8 cellular contexts compared by ENCODE assay signal in genomic region chr9:101530076-101530711, GRCh38. TPM values are rescaled to one million over a fixed set of nuclear protein-coding genes. Genes with fewer than 3 reads are reported as not detected.
DNase-seq lines count a peak whose midpoint lies in the region; ATAC-seq lines count a peak whose summit lies in the region.

No MANE protein-coding gene starts in this region.

- peak; percentile 47 for ATAC-seq in GM19351 (IDR thresholded peaks at IDR 0.05; ENCODE audit: unreplicated experiment)
- peak; percentile 39 for ATAC-seq in HG03442 (IDR thresholded peaks at IDR 0.05; ENCODE audit: unreplicated experiment)

- peak; percentile 88 for DNase-seq in CD1c-positive myeloid dendritic cell (ENCODE audit: extremely low spot score)
- peak; percentile 18 for DNase-seq in NCI-H526 treated with DMSO at 0.1 percent for 48 hours (lab: John Stamatoyannopoulos, UW)
- DNase-seq in activated CD4-positive, alpha-beta T cell treated with anti-CD3 and anti-CD28 coated beads for 48 hours, result peak; percentile 79
- peak; percentile 87 for DNase-seq in dermis blood vessel endothelial cell
- DNase-seq in medulla oblongata (ENCODE audit: extremely low spot score), result peak; percentile 93
- peak; percentile 37 to 40 for DNase-seq in stimulated activated CD8-positive, alpha-beta memory T cell treated with anti-CD3 and anti-CD28 coated beads, Interleukin-2, amount 100 ng/mL, for 1 hour (ENCODE audit: low read depth in 2 of 2)

RNA-seq across cellular contexts. Expression of gene RNF20, which starts 3.5 kb away (rescaled TPM):
- total RNA-seq in dermis blood vessel endothelial cell, result 36.8 and 42.5 TPM in 2 replicates

Comparison
In these comparisons a context has a peak if more than half of its experiments do, and no peak if none do; other contexts are left out.
1. Peak in every context shown above with its lines: DNase-seq and ATAC-seq.
2. DNase-seq: peak in every context shown above with its lines; median percentile 93 in medulla oblongata; 88 in CD1c-positive myeloid dendritic cell; 87 in dermis blood vessel endothelial cell; 79 in activated CD4-positive, alpha-beta T cell treated with anti-CD3 and anti-CD28 coated beads for 48 hours; 38 in stimulated activated CD8-positive, alpha-beta memory T cell treated with anti-CD3 and anti-CD28 coated beads, Interleukin-2, amount 100 ng/mL, for 1 hour; 18 in NCI-H526 treated with DMSO at 0.1 percent for 48 hours.